Comparison of ENCODE assay signal across 9 cellular contexts in genomic region chr17:78214706-78215061, GRCh38. TPM values are rescaled to one million over a fixed set of nuclear protein-coding genes. Genes with fewer than 3 reads are reported as not detected.
A peak's percentile ranks its signal among the peaks of the same experiment; 100 is the strongest.
DNase-seq lines count a peak whose midpoint lies in the region; ATAC-seq and TF ChIP-seq lines count a peak whose summit lies in the region.
"Had no signal": no experiment of that assay in that cellular context is flagged by ENCODE, and none has a peak within 500 bp of the region (broad histone marks: within the 10 kb centered on the region; RNA-seq: fewer than 3 reads in every experiment).

No MANE protein-coding gene starts in this region.

- TF ChIP-seq POLR2A in breast epithelium (IDR thresholded peaks at IDR 0.05): no peak

- H3K9me3 Mint-ChIP-seq in MCF 10A (ENCODE audit: unreplicated experiment): no peaks in the 10 kb centered on the region
- no peaks in the 10 kb centered on the region for H3K9me3 Mint-ChIP-seq in activated T-helper 2 cell treated with anti-CD3 and anti-CD28 coated beads, Interferon-gamma antibody, Interleukin-2, Interleukin-4, amounts not matched to agents 10 μg/mL and 5 μg/mL and 100 μg/mL, durations not matched to agents 14 hours and 24 hours and 36 hours
- H3K9me3 Mint-ChIP-seq in type B pancreatic cell: no peaks in the 10 kb centered on the region

- peaks cover 14% of the 10 kb centered on the region for H3K36me3 Mint-ChIP-seq in MCF 10A (ENCODE audit: insufficient read depth, unreplicated experiment)
- H3K36me3 Mint-ChIP-seq in activated T-helper 2 cell treated with anti-CD3 and anti-CD28 coated beads, Interferon-gamma antibody, Interleukin-2, Interleukin-4, amounts not matched to agents 10 μg/mL and 5 μg/mL and 100 μg/mL, durations not matched to agents 14 hours and 24 hours and 36 hours (ENCODE audit: low read depth): peaks cover 24% of the 10 kb centered on the region
- peaks cover 12% of the 10 kb centered on the region for H3K36me3 Mint-ChIP-seq in type B pancreatic cell

- ATAC-seq in GM21515 (IDR thresholded peaks at IDR 0.05; ENCODE audit: unreplicated experiment) (no peak), HG03439 (IDR thresholded peaks at IDR 0.05; ENCODE audit: unreplicated experiment) (no peak)

- H3K27me3 Mint-ChIP-seq in MCF 10A (ENCODE audit: insufficient read depth, unreplicated experiment) (no peaks in the 10 kb centered on the region), type B pancreatic cell (no peaks in the 10 kb centered on the region)
- H3K27me3 Mint-ChIP-seq in activated T-helper 2 cell treated with anti-CD3 and anti-CD28 coated beads, Interferon-gamma antibody, Interleukin-2, Interleukin-4, amounts not matched to agents 10 μg/mL and 5 μg/mL and 100 μg/mL, durations not matched to agents 14 hours and 24 hours and 36 hours (ENCODE audit: low read depth): no peaks in the 10 kb centered on the region

- H3K27ac ChIP-seq in breast epithelium (no peak overlapping the region), ascending aorta (no peak overlapping the region)
- H3K27ac ChIP-seq: pancreas had no signal

- H3K27me3 ChIP-seq in breast epithelium: no peaks in the 10 kb centered on the region
- no peaks in the 10 kb centered on the region for H3K27me3 ChIP-seq in kidney epithelial cell (ENCODE audit: control insufficient read depth, insufficient read depth, low read length)
- no peaks in the 10 kb centered on the region for H3K27me3 ChIP-seq in ascending aorta
- H3K27me3 ChIP-seq: pancreas had no signal

- TF ChIP-seq CTCF in MCF 10A (IDR thresholded peaks at IDR 0.05; ENCODE audit: unreplicated experiment) (no peak), breast epithelium (IDR thresholded peaks at IDR 0.05) (no peak), kidney epithelial cell (IDR thresholded peaks at IDR 0.05; ENCODE audit: insufficient read depth, low read length, poor library complexity, severe bottlenecking) (no peak), type B pancreatic cell (conservative IDR thresholded peaks at IDR 0.05) (no peak), ascending aorta (IDR thresholded peaks at IDR 0.05) (no peak)

- H3K9me3 ChIP-seq in breast epithelium: no peaks in the 10 kb centered on the region
- no peaks in the 10 kb centered on the region for H3K9me3 ChIP-seq in ascending aorta
- H3K9me3 ChIP-seq: pancreas had no signal

- H3K4me1 ChIP-seq in breast epithelium: peaks cover 3 to 4% of the 10 kb centered on the region in 2 donors
- peaks cover 4 to 5% of the 10 kb centered on the region in 2 donors for H3K4me1 ChIP-seq in ascending aorta

- H3K27ac Mint-ChIP-seq in MCF 10A (ENCODE audit: low read depth, unreplicated experiment) (no peak overlapping the region), type B pancreatic cell (peak overlapping the region; percentile 77)
- peak overlapping the region; percentile 84 for H3K27ac Mint-ChIP-seq in activated T-helper 2 cell treated with anti-CD3 and anti-CD28 coated beads, Interferon-gamma antibody, Interleukin-2, Interleukin-4, amounts not matched to agents 10 μg/mL and 5 μg/mL and 100 μg/mL, durations not matched to agents 14 hours and 24 hours and 36 hours

- intact Hi-C loops in MCF 10A (cut with micrococcal nuclease): loop anchor here (1.0 kb wide), 1 partner anchor 27 kb away; the partner anchor contains the start of genes AFMID and TK1
- intact Hi-C loops in breast epithelium (cut with DNase I; ENCODE audit: low total_unique reads): no loop called here
- intact Hi-C loops in activated T-helper 2 cell treated with anti-CD3 and anti-CD28 coated beads, Interferon-gamma antibody, Interleukin-2, Interleukin-4, amounts not matched to agents 10 μg/mL and 5 μg/mL and 100 μg/mL, durations not matched to agents 14 hours and 24 hours and 36 hours (cut with micrococcal nuclease): no loop called here
- intact Hi-C loops in ascending aorta (cut with DNase I): no loop called here

- POLR2A ChIA-PET in MCF 10A (lab: Yijun Ruan, JAX): no interaction called here

- no TSS peak for BruUV-seq in MCF 10A (replicated peaks; lab: Mats Ljungman, UMichigan)

- peak overlapping the region in 1 of 3 donors; percentile 65 for H3K4me3 ChIP-seq in breast epithelium
- H3K4me3 ChIP-seq in kidney epithelial cell (ENCODE audit: low read depth, low read length): peak overlapping the region; percentile 95
- peak overlapping the region in 1 of 2 donors; percentile 59 for H3K4me3 ChIP-seq in ascending aorta

- DNase-seq in MCF 10A (ENCODE audit: unreplicated experiment) (no peak), breast epithelium (ENCODE audit: low spot score in 2 of 2) (no peak), kidney epithelial cell (ENCODE audit: low read depth) (no peak), type B pancreatic cell (ENCODE audit: extremely low spot score, unreplicated experiment) (no peak), ascending aorta (ENCODE audit: low spot score in 2 of 2) (no peak)
- no peak for DNase-seq in activated T-helper 2 cell treated with anti-CD3 and anti-CD28 coated beads, Interferon-gamma antibody, Interleukin-2, Interleukin-4, amounts not matched to agents 10 μg/mL and 5 μg/mL and 100 μg/mL, durations not matched to agents 14 hours and 24 hours and 36 hours (ENCODE audit: low spot score)

- H3K36me3 ChIP-seq in breast epithelium: no peaks in the 10 kb centered on the region
- H3K36me3 ChIP-seq in kidney epithelial cell (ENCODE audit: control insufficient read depth, insufficient read depth, low read length): no peaks in the 10 kb centered on the region
- no peaks in the 10 kb centered on the region for H3K36me3 ChIP-seq in ascending aorta
- H3K36me3 ChIP-seq: pancreas had no signal

- CTCF ChIA-PET in MCF 10A (lab: Yijun Ruan, JAX): interaction anchor here (0.6 kb wide), 1 partner anchor 23 kb away, joined by 3 read pairs; no protein-coding TSS in a partner anchor

- H3K4me1 Mint-ChIP-seq in MCF 10A (ENCODE audit: insufficient read depth, unreplicated experiment) (no peaks in the 10 kb centered on the region), type B pancreatic cell (ENCODE audit: unreplicated experiment) (peaks cover 9% of the 10 kb centered on the region)
- peaks cover 11% of the 10 kb centered on the region for H3K4me1 Mint-ChIP-seq in activated T-helper 2 cell treated with anti-CD3 and anti-CD28 coated beads, Interferon-gamma antibody, Interleukin-2, Interleukin-4, amounts not matched to agents 10 μg/mL and 5 μg/mL and 100 μg/mL, durations not matched to agents 14 hours and 24 hours and 36 hours (ENCODE audit: low read depth)

- H3K4me3 Mint-ChIP-seq in MCF 10A (ENCODE audit: unreplicated experiment) (peak overlapping the region; percentile 76), type B pancreatic cell (peak overlapping the region; percentile 94)
- peak overlapping the region; percentile 96 for H3K4me3 Mint-ChIP-seq in activated T-helper 2 cell treated with anti-CD3 and anti-CD28 coated beads, Interferon-gamma antibody, Interleukin-2, Interleukin-4, amounts not matched to agents 10 μg/mL and 5 μg/mL and 100 μg/mL, durations not matched to agents 14 hours and 24 hours and 36 hours (ENCODE audit: low read depth)

RNA-seq across cellular contexts. Expression of gene BIRC5, which starts 0.6 kb away (rescaled TPM):
- total RNA-seq in MCF 10A (2022) (24.6 and 45.6 TPM in 2 replicates), breast epithelium (1 to 10 TPM in 1 of 3 donors, under 1 TPM in 2; 0.29 to 1.9 (median 0.33) TPM), kidney epithelial cell (7.2 and 8.6 TPM in 2 replicates), type B pancreatic cell (ENCODE audit: low replicate concordance) (20.0 and 63.3 TPM in 2 replicates), ascending aorta (0.11 TPM)
- 48.4 and 48.6 TPM in 2 replicates for total RNA-seq in activated T-helper 2 cell treated with anti-CD3 and anti-CD28 coated beads, Interferon-gamma antibody, Interleukin-2, Interleukin-4, amounts not matched to agents 10 μg/mL and 5 μg/mL and 100 μg/mL, durations not matched to agents 14 hours and 24 hours and 36 hours

RNA-seq across cellular contexts. Expression of gene TMEM235, which starts 16.7 kb away (rescaled TPM):
- not detected in 2 replicates for total RNA-seq in MCF 10A (2022)
- total RNA-seq in breast epithelium: not detected
- not detected in 2 replicates for total RNA-seq in activated T-helper 2 cell treated with anti-CD3 and anti-CD28 coated beads, Interferon-gamma antibody, Interleukin-2, Interleukin-4, amounts not matched to agents 10 μg/mL and 5 μg/mL and 100 μg/mL, durations not matched to agents 14 hours and 24 hours and 36 hours
- total RNA-seq in kidney epithelial cell: not detected in 2 replicates
- 0.43 TPM in 1 of 2 replicates, not detected in the other for total RNA-seq in type B pancreatic cell (ENCODE audit: low replicate concordance)
- total RNA-seq in ascending aorta: not detected
- total RNA-seq: pancreas had no signal

RNA-seq across cellular contexts. Expression of gene AFMID, which starts 27.5 kb away (rescaled TPM):
- total RNA-seq in MCF 10A (2022) (18.7 and 22.2 TPM in 2 replicates), breast epithelium (10 to 100 TPM; 12.3 to 66.2 (median 65.2) TPM), kidney epithelial cell (38.1 and 49.7 TPM in 2 replicates), type B pancreatic cell (ENCODE audit: low replicate concordance) (26.4 and 30.5 TPM in 2 replicates), ascending aorta (107 TPM)
- total RNA-seq in activated T-helper 2 cell treated with anti-CD3 and anti-CD28 coated beads, Interferon-gamma antibody, Interleukin-2, Interleukin-4, amounts not matched to agents 10 μg/mL and 5 μg/mL and 100 μg/mL, durations not matched to agents 14 hours and 24 hours and 36 hours: 27.8 TPM in 2 replicates

RNA-seq across cellular contexts. Expression of gene TK1, which starts 27.8 kb away (rescaled TPM):
- total RNA-seq in MCF 10A (2022) (8.5 and 21.4 TPM in 2 replicates), breast epithelium (1 to 10 TPM; 2.6 to 5.6 (median 3.7) TPM), kidney epithelial cell (15.0 and 21.1 TPM in 2 replicates), type B pancreatic cell (ENCODE audit: low replicate concordance) (34.4 and 41.2 TPM in 2 replicates), ascending aorta (not detected)
- total RNA-seq in activated T-helper 2 cell treated with anti-CD3 and anti-CD28 coated beads, Interferon-gamma antibody, Interleukin-2, Interleukin-4, amounts not matched to agents 10 μg/mL and 5 μg/mL and 100 μg/mL, durations not matched to agents 14 hours and 24 hours and 36 hours: 64.6 and 65.9 TPM in 2 replicates

RNA-seq across cellular contexts. Expression of gene SYNGR2, which starts 46.3 kb away (rescaled TPM):
- total RNA-seq in MCF 10A (2022) (52.2 and 54.2 TPM in 2 replicates), breast epithelium (10 to 100 TPM; 37.8 to 69.5 (median 64.2) TPM), kidney epithelial cell (85.7 and 144 TPM in 2 replicates), type B pancreatic cell (ENCODE audit: low replicate concordance) (64.1 and 179 TPM in 2 replicates), ascending aorta (115 TPM)
- 92.5 and 92.9 TPM in 2 replicates for total RNA-seq in activated T-helper 2 cell treated with anti-CD3 and anti-CD28 coated beads, Interferon-gamma antibody, Interleukin-2, Interleukin-4, amounts not matched to agents 10 μg/mL and 5 μg/mL and 100 μg/mL, durations not matched to agents 14 hours and 24 hours and 36 hours
